23 cellular contexts compared by ENCODE assay signal in genomic region chr4:101846550-101846949, GRCh38. TPM values are rescaled to one million over a fixed set of nuclear protein-coding genes. Genes with fewer than 3 reads are reported as not detected.
DNase-seq lines count a peak whose midpoint lies in the region; ATAC-seq and TF ChIP-seq lines count a peak whose summit lies in the region.
"Had no signal": no experiment of that assay in that cellular context is flagged by ENCODE, and none has a peak within 500 bp of the region (broad histone marks: within the 10 kb centered on the region; RNA-seq: fewer than 3 reads in every experiment).

No MANE protein-coding gene starts in this region.

- intact Hi-C loops in cardiac septum (cut with DNase I) (no loop called here), tibial artery (cut with DNase I; ENCODE audit: low total_unique reads) (no loop called here), esophagus muscularis mucosa (cut with DNase I) (no loop called here)

- H3K27me3 Mint-ChIP-seq in endodermal cell (ENCODE audit: insufficient read depth) (no peaks in the 10 kb centered on the region), naive B cell (no peaks in the 10 kb centered on the region)

- H3K36me3 ChIP-seq in endodermal cell (ENCODE audit: control insufficient read depth, insufficient read depth, low read length) (no peaks in the 10 kb centered on the region), tibial artery (no peaks in the 10 kb centered on the region), esophagus muscularis mucosa (no peaks in the 10 kb centered on the region)

- no peaks in the 10 kb centered on the region for H3K36me3 Mint-ChIP-seq in endodermal cell (ENCODE audit: low read depth)
- H3K36me3 Mint-ChIP-seq in naive B cell, result peaks cover 42 to 46% of the 10 kb centered on the region in 2 donors
- H3K36me3 Mint-ChIP-seq: CD8-positive, alpha-beta T cell had no signal

- peak overlapping the region; percentile 41 for H3K27ac Mint-ChIP-seq in endodermal cell
- H3K27ac Mint-ChIP-seq in naive B cell, result peak overlapping the region; percentile 16 to 89 (median 68)
- H3K27ac Mint-ChIP-seq: CD8-positive, alpha-beta T cell had no signal

- H3K4me1 ChIP-seq in endodermal cell (ENCODE audit: control insufficient read depth, insufficient read depth, low read length) (no peaks in the 10 kb centered on the region), tibial artery (no peaks in the 10 kb centered on the region), esophagus muscularis mucosa (no peaks in the 10 kb centered on the region)

- H3K27me3 ChIP-seq in endodermal cell (ENCODE audit: control insufficient read depth, insufficient read depth, low read length, poor library complexity, severe bottlenecking), result no peaks in the 10 kb centered on the region
- no peaks in the 10 kb centered on the region for H3K27me3 ChIP-seq in tibial artery
- H3K27me3 ChIP-seq in esophagus muscularis mucosa, result no peaks in the 10 kb centered on the region

- H3K9me3 Mint-ChIP-seq in endodermal cell (peaks cover 10% of the 10 kb centered on the region), naive B cell (peaks cover 0 to 22% (median 5%) of the 10 kb centered on the region in 7 donors)
- H3K9me3 Mint-ChIP-seq: CD8-positive, alpha-beta T cell had no signal

- 45 to 80% methylated on average over 2 of the region's 2 CpGs for WGBS in endodermal cell (ENCODE audit: insufficient coverage in 1 of 2, insufficient read length in 1 of 2), 2 experiments
- WGBS in esophagus muscularis mucosa, result 77% methylated on average over 2 of the region's 2 CpGs

- ATAC-seq in GM18511 (IDR thresholded peaks at IDR 0.05; ENCODE audit: unreplicated experiment) (peak; percentile 37), naive B cell (ENCODE audit: low read depth in 2 of 2) (no peak), GM21717 (IDR thresholded peaks at IDR 0.05; ENCODE audit: unreplicated experiment) (no peak)
- ATAC-seq: CD8-positive, alpha-beta T cell; K562 had no signal

- no peak overlapping the region for H3K4me3 Mint-ChIP-seq in endodermal cell
- peak overlapping the region in 2 of 8 donors; percentile 2 to 51 for H3K4me3 Mint-ChIP-seq in naive B cell
- H3K4me3 Mint-ChIP-seq: CD8-positive, alpha-beta T cell had no signal

- TF ChIP-seq EP300 in esophagus muscularis mucosa (IDR thresholded peaks at IDR 0.05), result no peak

- H3K27ac ChIP-seq in endodermal cell (ENCODE audit: low read depth, low read length), result no peak overlapping the region
- no peak overlapping the region for H3K27ac ChIP-seq in tibial artery
- no peak overlapping the region for H3K27ac ChIP-seq in esophagus muscularis mucosa (replicated peaks in 1 of 4)

- no peak for TF ChIP-seq POLR2A in esophagus muscularis mucosa (IDR thresholded peaks at IDR 0.05; ENCODE audit: low read depth)

- no peak for TF ChIP-seq CTCF in endodermal cell (conservative IDR thresholded peaks at IDR 0.05)
- no peak for TF ChIP-seq CTCF in tibial artery (IDR thresholded peaks at IDR 0.05)
- no peak for TF ChIP-seq CTCF in esophagus muscularis mucosa (IDR thresholded peaks at IDR 0.05)

- no peaks in the 10 kb centered on the region for H3K4me1 Mint-ChIP-seq in endodermal cell
- H3K4me1 Mint-ChIP-seq in naive B cell, result peaks cover 57 to 83% (median 69%) of the 10 kb centered on the region in 3 donors

- peaks cover 4% of the 10 kb centered on the region for H3K9me3 ChIP-seq in endodermal cell (ENCODE audit: control insufficient read depth, low read length)
- no peaks in the 10 kb centered on the region for H3K9me3 ChIP-seq in tibial artery
- no peaks in the 10 kb centered on the region for H3K9me3 ChIP-seq in esophagus muscularis mucosa

- H3K9ac ChIP-seq in endodermal cell (ENCODE audit: extremely low read depth, low read length, poor library complexity, severe bottlenecking), result no peak overlapping the region

- H3K4me3 ChIP-seq in endodermal cell (ENCODE audit: low read length) (no peak overlapping the region), tibial artery (no peak overlapping the region), esophagus muscularis mucosa (no peak overlapping the region)
- H3K4me3 ChIP-seq: K562 had no signal

- peak; percentile 1 for DNase-seq in NCI-H226
- DNase-seq in endodermal cell, result peak; percentile 66
- no peak for DNase-seq in naive B cell
- no peak for DNase-seq in cardiac septum (ENCODE audit: low spot score)
- no peak for DNase-seq in tibial artery
- DNase-seq in esophagus muscularis mucosa (ENCODE audit: extremely low spot score), result no peak
- DNase-seq: ACHN; C1 segment of cervical spinal cord; Calu3; CD8-positive, alpha-beta T cell; EL; GF-D8; MM.1S; NCI-H1048; NCI-H1417 treated with DMSO at 0.1 percent for 48 hours; NCI-H187; NCI-H446 treated with DMSO at 0.1 percent for 48 hours; Right ventricle myocardium superior had no signal

RNA-seq across cellular contexts. Expression of gene BANK1, which starts 56.0 kb away (rescaled TPM):
- total RNA-seq in endodermal cell (under 1 TPM; 0.53 to 0.57 TPM), cardiac septum (0.22 TPM), esophagus muscularis mucosa (1 to 10 TPM in 2 of 4 donors, under 1 TPM in 2; 0.45 to 2.7 (median 0.96) TPM)
- polyA plus RNA-seq in endodermal cell (2013, experiment 1 of 2), result 0.14 TPM
- polyA plus RNA-seq in endodermal cell (2013, experiment 2 of 2), result 0.25 TPM
- polyA plus RNA-seq in naive B cell (ENCODE audit: low read depth in 6 of 6), result 100 to 1,000 TPM; 473 to 679 (median 597) TPM
- total RNA-seq: K562, RPMI7951, SK-MEL-5 had no signal
- polyA plus RNA-seq: K562 had no signal

Comparison
In these comparisons a context has a peak if more than half of its experiments do, and no peak if none do; other contexts are left out.
1. DNase-seq: peak in NCI-H226 (single experiment) and endodermal cell (single experiment); none in naive B cell (single experiment), cardiac septum (single experiment), tibial artery (0 of 2) and esophagus muscularis mucosa (single experiment).